18 cellular contexts compared by ENCODE assay signal in genomic region chr19:56312787-56313343, GRCh38. TPM values are rescaled to one million over a fixed set of nuclear protein-coding genes. Genes with fewer than 3 reads are reported as not detected.
DNase-seq lines count a peak whose midpoint lies in the region; ATAC-seq and TF ChIP-seq lines count a peak whose summit lies in the region.
"Had no signal": no experiment of that assay in that cellular context is flagged by ENCODE, and none has a peak within 500 bp of the region (broad histone marks: within the 10 kb centered on the region; RNA-seq: fewer than 3 reads in every experiment).

No MANE protein-coding gene starts in this region.

- H3K4me2 ChIP-seq in DND-41 (ENCODE audit: insufficient read depth, low read length) = peak overlapping the region; percentile 94; the same call in 1 of the 2 replicates

- intact Hi-C loops in CD14-positive monocyte (cut with micrococcal nuclease) (loop anchor here (5.0 kb wide), 1 partner anchor 41 kb away; the partner anchor contains the start of gene EDDM13 (in 2 of the 2)), Right ventricle myocardium superior (cut with DNase I) (no loop called here)

- H3K4me3 Mint-ChIP-seq in CD14-positive monocyte (no peak overlapping the region), naive B cell (peak overlapping the region; percentile 14 to 98 (median 90))
- peak overlapping the region; percentile 90 for H3K4me3 Mint-ChIP-seq in activated T-helper 17 cell treated with anti-CD3 and anti-CD28 coated beads, Interleukin-2, amount 50 U/mL, for 72 hours

- H4K20me1 ChIP-seq in DND-41 (ENCODE audit: insufficient read depth, low read length) = no peaks in the 10 kb centered on the region

- H3K27me3 ChIP-seq in DND-41 (ENCODE audit: insufficient read depth, low read length, poor library complexity) (no peaks in the 10 kb centered on the region), MG63 (no peaks in the 10 kb centered on the region)
- H3K27me3 ChIP-seq: gastrocnemius medialis had no signal

- H3K36me3 ChIP-seq in DND-41 (ENCODE audit: insufficient read depth, low read length) = peaks cover 14% of the 10 kb centered on the region
- peaks cover 15% of the 10 kb centered on the region for H3K36me3 ChIP-seq in MG63

- no peak overlapping the region for H3K27ac ChIP-seq in DND-41 (ENCODE audit: low read length)

- H3K9me3 ChIP-seq in DND-41 (ENCODE audit: insufficient read depth, low read length, severe bottlenecking) (no peaks in the 10 kb centered on the region), MG63 (no peaks in the 10 kb centered on the region)
- H3K9me3 ChIP-seq: gastrocnemius medialis had no signal

- H3K4me1 ChIP-seq in DND-41 (ENCODE audit: insufficient read depth, low read length) = peaks cover 30% of the 10 kb centered on the region

- H3K36me3 Mint-ChIP-seq in CD14-positive monocyte = peaks cover 30 to 37% of the 10 kb centered on the region in 2 donors
- H3K36me3 Mint-ChIP-seq in activated T-helper 17 cell treated with anti-CD3 and anti-CD28 coated beads, Interleukin-2, amount 50 U/mL, for 72 hours (ENCODE audit: low read depth) = peaks cover 37% of the 10 kb centered on the region
- H3K36me3 Mint-ChIP-seq in naive B cell = no peaks in the 10 kb centered on the region

- H3K4me1 Mint-ChIP-seq in CD14-positive monocyte = peaks cover 36% of the 10 kb centered on the region
- peaks cover 13% of the 10 kb centered on the region for H3K4me1 Mint-ChIP-seq in activated T-helper 17 cell treated with anti-CD3 and anti-CD28 coated beads, Interleukin-2, amount 50 U/mL, for 72 hours
- peaks cover 16 to 23% (median 16%) of the 10 kb centered on the region in 3 donors for H3K4me1 Mint-ChIP-seq in naive B cell

- H3K9ac ChIP-seq in DND-41 (ENCODE audit: low read depth, low read length) = no peak overlapping the region

- no peak overlapping the region for H2AFZ ChIP-seq in DND-41 (ENCODE audit: low read depth, low read length)

- peaks cover 0 to 2% (median 0%) of the 10 kb centered on the region in 7 donors for H3K9me3 Mint-ChIP-seq in CD14-positive monocyte
- peaks cover 3% of the 10 kb centered on the region for H3K9me3 Mint-ChIP-seq in activated T-helper 17 cell treated with anti-CD3 and anti-CD28 coated beads, Interleukin-2, amount 50 U/mL, for 72 hours
- H3K9me3 Mint-ChIP-seq in naive B cell = no peaks in the 10 kb centered on the region

- H3K4me3 ChIP-seq in DND-41 (ENCODE audit: low read depth in 1 of 2, low read length in 2 of 2) = peak overlapping the region in 1 of 2 experiments; percentile 31; a peak in 1 of 4 replicates
- H3K4me3 ChIP-seq in MG63 = no peak overlapping the region

- no peak for ATAC-seq in DND-41 (ENCODE audit: insufficient read depth, low read depth)
- no peak for ATAC-seq in activated T-helper 17 cell treated with anti-CD3 and anti-CD28 coated beads, Interleukin-2, amount 50 U/mL, for 72 hours (replicated peaks)
- no peak for ATAC-seq in naive B cell (ENCODE audit: low read depth in 2 of 2)
- no peak for ATAC-seq in HG02938 (IDR thresholded peaks at IDR 0.05; ENCODE audit: unreplicated experiment)
- no peak for ATAC-seq in Right ventricle myocardium superior (ENCODE audit: poor library complexity)
- ATAC-seq: gastrocnemius medialis had no signal

- H3K27me3 Mint-ChIP-seq in CD14-positive monocyte (ENCODE audit: low read depth in 3 of 3) (peaks cover 0 to 1% (median 0%) of the 10 kb centered on the region in 3 donors), naive B cell (no peaks in the 10 kb centered on the region)
- H3K27me3 Mint-ChIP-seq in activated T-helper 17 cell treated with anti-CD3 and anti-CD28 coated beads, Interleukin-2, amount 50 U/mL, for 72 hours = no peaks in the 10 kb centered on the region

- DNase-seq in CD14-positive monocyte (ENCODE audit: low spot score) (no peak), DND-41 (no peak), naive B cell (no peak), Right ventricle myocardium superior (no peak), HuH-7.5 (ENCODE audit: low spot score) (no peak), MG63 (no peak)
- DNase-seq: activated CD4-positive, CD25-positive, alpha-beta regulatory T cell; activated effector memory CD4-positive, alpha-beta T cell treated with Interleukin-2 at 50 U/mL for 16 hours; EL; gastrocnemius medialis; NCI-H146; NCI-H510A treated with DMSO at 0.1 percent for 48 hours; stimulated activated CD8-positive, alpha-beta memory T cell treated with anti-CD3 and anti-CD28 coated beads, Interleukin-4, amount 100 ng/mL, for 48 hours had no signal

- TF ChIP-seq CTCF in CD14-positive monocyte (IDR thresholded peaks at IDR 0.05) = no peak
- no peak for TF ChIP-seq CTCF in DND-41 (IDR thresholded peaks at IDR 0.05; ENCODE audit: borderline replicate concordance, extremely low read depth, low read length, poor library complexity, severe bottlenecking)

- H3K27ac Mint-ChIP-seq in CD14-positive monocyte (peak overlapping the region; percentile 5 to 98 (median 59)), naive B cell (peak overlapping the region in 5 of 6 donors; percentile 17 to 98 (median 70))
- H3K27ac Mint-ChIP-seq in activated T-helper 17 cell treated with anti-CD3 and anti-CD28 coated beads, Interleukin-2, amount 50 U/mL, for 72 hours = peak overlapping the region; percentile 99

- H3K79me2 ChIP-seq in DND-41 (ENCODE audit: insufficient read depth, low read length) = peaks cover 8% of the 10 kb centered on the region; the same call in 1 of the 2 replicates

RNA-seq across cellular contexts. Expression of gene ZSCAN5A, which starts 1.8 kb away (rescaled TPM):
- polyA plus RNA-seq in CD14-positive monocyte = 1 to 10 TPM; 5.3 to 6.3 TPM
- 10 to 100 TPM; 11.6 to 13.7 TPM for total RNA-seq in activated T-helper 17 cell treated with anti-CD3 and anti-CD28 coated beads, Interleukin-2, amount 50 U/mL, for 72 hours
- polyA plus RNA-seq in naive B cell (ENCODE audit: low read depth in 6 of 6) = 1 to 10 TPM in 5 of 6 donors, not detected in 1; 5.3 to 8.1 (median 7.0) TPM
- 16.0 TPM for total RNA-seq in Right ventricle myocardium superior
- total RNA-seq in MG63 (2014; rRNA removed; shearing (Covaris generic); ENCODE audit: low replicate concordance) = 1.7 and 5.7 TPM in 2 replicates

RNA-seq across cellular contexts. Expression of gene EDDM13, which starts 40.3 kb away (rescaled TPM):
- polyA plus RNA-seq in CD14-positive monocyte (under 1 TPM; 0.61 to 0.70 TPM), naive B cell (ENCODE audit: low read depth in 6 of 6) (not detected)
- 1 to 10 TPM; 1.0 TPM for total RNA-seq in activated T-helper 17 cell treated with anti-CD3 and anti-CD28 coated beads, Interleukin-2, amount 50 U/mL, for 72 hours
- total RNA-seq in Right ventricle myocardium superior = not detected
- not detected in 2 replicates for total RNA-seq in MG63 (2014; rRNA removed; shearing (Covaris generic); ENCODE audit: low replicate concordance)
- total RNA-seq: cardiac septum, gastrocnemius medialis, renal cortical epithelial cell had no signal
- polyA plus RNA-seq: BJ had no signal

Comparison
In these comparisons a context has a peak if more than half of its experiments do, and no peak if none do; other contexts are left out.
1. H3K4me3 Mint-ChIP-seq: peak in activated T-helper 17 cell treated with anti-CD3 and anti-CD28 coated beads, Interleukin-2, amount 50 U/mL, for 72 hours (single experiment) and naive B cell (8 of 8); none in CD14-positive monocyte (0 of 2).
2. Peak in every context shown above with its lines, with median percentiles within 50 percentile points of each other: H3K27ac Mint-ChIP-seq.